Comparison of ENCODE assay signal across 8 cellular contexts in genomic region chr1:154272217-154272998, GRCh38. TPM values are rescaled to one million over a fixed set of nuclear protein-coding genes. Genes with fewer than 3 reads are reported as not detected.
DNase-seq lines count a peak whose midpoint lies in the region; ATAC-seq and TF ChIP-seq lines count a peak whose summit lies in the region.

Gene HAX1 (plus strand): TSS chr1:154272629. CDS start chr1:154272724, 95 bp downstream.

- ATAC-seq in GM21526 (IDR thresholded peaks at IDR 0.05; ENCODE audit: low FRiP score, unreplicated experiment) = peak; percentile 63
- ATAC-seq in IMR-90 (ENCODE audit: low read depth) = peak; percentile 94

- H3K27me3 ChIP-seq in IMR-90 (ENCODE audit: control insufficient read depth, insufficient read depth, low read length) (no peaks in the 10 kb centered on the region), mucosa of rectum (ENCODE audit: control insufficient read depth in 2 of 2, insufficient read depth in 2 of 2, low read length in 2 of 2) (no peaks in the 10 kb centered on the region)

- TF ChIP-seq CTCF in IMR-90 (conservative IDR thresholded peaks at IDR 0.05; ENCODE audit: low read depth, low read length) (peak; percentile 86), epithelial cell of proximal tubule (conservative IDR thresholded peaks at IDR 0.05; ENCODE audit: low read depth, low read length) (peak; percentile 80)

- H2AK9ac ChIP-seq in IMR-90 (replicated peaks; ENCODE audit: low read depth, low read length, poor library complexity) = peak within 1 kb of the TSS; percentile 95

- CTCF ChIA-PET in IMR-90 (lab: Yijun Ruan, JAX) = interaction anchor here (0.6 to 1.2 kb wide), 4 partner anchors 62 to 230 kb away, joined by 3 to 4 read pairs (median 3); no protein-coding TSS in a partner anchor

- peak within 1 kb of the TSS; percentile 95 for H3K4ac ChIP-seq in IMR-90 (ENCODE audit: low read depth, low read length)

- peaks cover 12 to 13% of the 10 kb centered on the region in 2 experiments for H3K79me1 ChIP-seq in IMR-90 (ENCODE audit: low read depth in 1 of 2, low read length in 2 of 2)

- dilution Hi-C loops in IMR-90 (cut with HindIII; ENCODE audit: low sequenced_read_pairs, unreplicated experiment) = no loop called here

- H3K4me3 ChIP-seq in IMR-90 (ENCODE audit: insufficient read depth, low read depth, low read length) (peak within 1 kb of the TSS; percentile 87), epithelial cell of proximal tubule (ENCODE audit: low read depth, low read length) (peak within 1 kb of the TSS; percentile 96), mucosa of rectum (ENCODE audit: low read length in 2 of 2) (peak within 1 kb of the TSS; percentile 80 to 96)

- H2BK15ac ChIP-seq in IMR-90 (ENCODE audit: low read depth, low read length) = 0 out of 3 replicates have a peak within 1 kb of the TSS, but pooled peaks have one; percentile 37

- H2BK120ac ChIP-seq in IMR-90 (ENCODE audit: low read depth, low read length) = peak within 1 kb of the TSS; percentile 21; the same call in 1 of the 2 replicates

- H3K9ac ChIP-seq in IMR-90 (ENCODE audit: low read depth, low read length) (peak within 1 kb of the TSS; percentile 98), mucosa of rectum (ENCODE audit: low read depth in 1 of 2, low read length in 2 of 2) (peak within 1 kb of the TSS; percentile 86 to 94)

- peak within 1 kb of the TSS; percentile 92 for H4K91ac ChIP-seq in IMR-90 (ENCODE audit: insufficient read depth, low read depth, low read length)

- no TSS peak for BruUV-seq in IMR-90 (replicated peaks; lab: Mats Ljungman, UMichigan)

- H3K23ac ChIP-seq in IMR-90 (ENCODE audit: low read depth, low read length) = peak within 1 kb of the TSS; percentile 95

- H3K9me3 ChIP-seq in IMR-90 (ENCODE audit: control insufficient read depth, insufficient read depth, low read length) = no peaks in the 10 kb centered on the region
- no peaks in the 10 kb centered on the region for H3K9me3 ChIP-seq in mucosa of rectum (ENCODE audit: control insufficient read depth in 2 of 2, low read length in 2 of 2)

- H3K18ac ChIP-seq in IMR-90 (ENCODE audit: low read depth, low read length) = peak within 1 kb of the TSS; percentile 37

- peak within 1 kb of the TSS; percentile 84 for H3K4me2 ChIP-seq in IMR-90 (ENCODE audit: low read depth, low read length)

- intact Hi-C loops in IMR-90 (cut with micrococcal nuclease) = loop anchor here (1.0 to 10.0 kb wide), 5 partner anchors 54 to 274 kb away; no protein-coding TSS in a partner anchor

- H3K27ac ChIP-seq in IMR-90 (ENCODE audit: insufficient read depth, low read length) (peak within 1 kb of the TSS; percentile 87), mucosa of rectum (ENCODE audit: low read depth in 2 of 2, low read length in 2 of 2) (peak within 1 kb of the TSS; percentile 87 to 92)

- POLR2A ChIA-PET in IMR-90 (lab: Charles Lee; ENCODE audit: unreplicated experiment) = interaction anchor here (0.6 kb wide), 3 partner anchors 12 to 232 kb away, joined by 4 to 9 read pairs (median 8); no protein-coding TSS in a partner anchor

- peak within 1 kb of the TSS; percentile 86 for H4K5ac ChIP-seq in IMR-90 (ENCODE audit: low read depth, low read length)

- TF ChIP-seq RAD21 in IMR-90 (IDR thresholded peaks at IDR 0.05; ENCODE audit: low read length) = peak; percentile 79

- H2BK5ac ChIP-seq in IMR-90 (ENCODE audit: low read depth, low read length, poor library complexity, severe bottlenecking) = peak within 1 kb of the TSS; percentile 72

- H3K14ac ChIP-seq in IMR-90 (replicated peaks; ENCODE audit: low read depth, low read length) = peak within 1 kb of the TSS; percentile 97

- no peaks in the 10 kb centered on the region for H4K20me1 ChIP-seq in IMR-90 (ENCODE audit: insufficient read depth, low read length)

- H3K4me1 ChIP-seq in IMR-90 (ENCODE audit: control insufficient read depth, insufficient read depth, low read length) (peaks cover 4% of the 10 kb centered on the region; the same call in 1 of the 2 replicates), mucosa of rectum (ENCODE audit: control insufficient read depth in 2 of 2, insufficient read depth in 2 of 2, low read length in 2 of 2) (peaks cover 6 to 12% of the 10 kb centered on the region in 2 donors)

- H3K9me1 ChIP-seq in IMR-90 (ENCODE audit: insufficient read depth, low read length) = peaks cover 5% of the 10 kb centered on the region; the same call in 1 of the 2 replicates

- 0% methylated on average over 18 of the region's 47 CpGs; no CpG with 5 or more reads in 1 of the 2 experiments for WGBS in IMR-90 (ENCODE audit: extremely low coverage in 2 of 2, insufficient read length in 1 of 2), 2 experiments

- in situ Hi-C loops in IMR-90 (cut with MboI; ENCODE audit: low sequenced_read_pairs) = loop anchor here (5.0 kb wide), 1 partner anchor 65 kb away; no protein-coding TSS in a partner anchor

- H4K8ac ChIP-seq in IMR-90 (ENCODE audit: low read depth in 2 of 2, low read length in 2 of 2) = peak within 1 kb of the TSS; percentile 86 to 89

- H2AFZ ChIP-seq in IMR-90 (replicated peaks; ENCODE audit: low read length, poor library complexity) = peak within 1 kb of the TSS; percentile 87

- H3K36me3 ChIP-seq in IMR-90 (ENCODE audit: control insufficient read depth, insufficient read depth, low read length) (peaks cover 27% of the 10 kb centered on the region), mucosa of rectum (ENCODE audit: control insufficient read depth in 2 of 2, insufficient read depth in 2 of 2, low read length in 2 of 2) (peaks cover 20 to 30% of the 10 kb centered on the region in 2 donors)

- DNase-seq in DMS114 treated with DMSO at 0.1 percent for 48 hours (lab: John Stamatoyannopoulos, UW; ENCODE audit: unreplicated experiment) (peak; percentile 98), IMR-90 (peak; percentile 97), OCI-M1 (lab: John Stamatoyannopoulos, UW) (peak; percentile 100), activated T-cell treated with anti-CD3 and anti-CD28 coated beads for 4 hours (peak; percentile 98), epithelial cell of proximal tubule (ENCODE audit: low read depth) (peak; percentile 77)
- DNase-seq in stimulated activated CD8-positive, alpha-beta memory T cell treated with anti-CD3 and anti-CD28 coated beads, Interleukin-7, amount 100 ng/mL, for 1 hour (ENCODE audit: low read depth in 2 of 2) = peak; percentile 94 to 96

- H3K56ac ChIP-seq in IMR-90 (ENCODE audit: extremely low read depth, insufficient read depth, low read length) = peak within 1 kb of the TSS; percentile 96

- H2BK20ac ChIP-seq in IMR-90 (ENCODE audit: low read depth, low read length) = no peak within 1 kb of the TSS

- H2AK5ac ChIP-seq in IMR-90 (ENCODE audit: low read depth, low read length) = peak within 1 kb of the TSS; percentile 92

- peak; percentile 71 for TF ChIP-seq POLR2A in IMR-90 (IDR thresholded peaks at IDR 0.05; ENCODE audit: low read depth, low read length)

TF ChIP-seq in IMR-90, 13 proteins besides CTCF, POLR2A, EP300 and RAD21:
- TF ChIP-seq SMC3 (IDR thresholded peaks at IDR 0.05; ENCODE audit: low read depth, low read length) = peak; percentile 63
- no peak for TF ChIP-seq CHD1 (IDR thresholded peaks at IDR 0.05; ENCODE audit: low read depth, low read length)
- peak; percentile 50; the same call in 1 of the 2 replicates for TF ChIP-seq MAZ (IDR thresholded peaks at IDR 0.05; ENCODE audit: borderline replicate concordance, low read depth, low read length)

RNA-seq across cellular contexts. Expression of gene HAX1, which starts in this region (rescaled TPM):
- total RNA-seq in IMR-90 (2012; rRNA removed) = 140 and 146 TPM in 2 replicates
- polyA plus RNA-seq in IMR-90 (2012; rRNA removed) = 117 TPM in 2 replicates
- 57.8 and 129 TPM in 2 replicates for polyA plus RNA-seq in IMR-90 (2012; cell fraction: cytosol; rRNA removed)
- 51.3 and 98.5 TPM in 2 replicates for polyA plus RNA-seq in IMR-90 (2012; cell fraction: nucleus; rRNA removed; ENCODE audit: low replicate concordance)
- total RNA-seq in epithelial cell of proximal tubule = 86.1 and 149 TPM in 2 replicates

Comparison
In these comparisons a context has a peak if more than half of its experiments do, and no peak if none do; other contexts are left out.
1. Peak in every context shown above with its lines: DNase-seq, ATAC-seq, H3K4me3 ChIP-seq and H3K27ac ChIP-seq.